In the genomic region with DNA sequence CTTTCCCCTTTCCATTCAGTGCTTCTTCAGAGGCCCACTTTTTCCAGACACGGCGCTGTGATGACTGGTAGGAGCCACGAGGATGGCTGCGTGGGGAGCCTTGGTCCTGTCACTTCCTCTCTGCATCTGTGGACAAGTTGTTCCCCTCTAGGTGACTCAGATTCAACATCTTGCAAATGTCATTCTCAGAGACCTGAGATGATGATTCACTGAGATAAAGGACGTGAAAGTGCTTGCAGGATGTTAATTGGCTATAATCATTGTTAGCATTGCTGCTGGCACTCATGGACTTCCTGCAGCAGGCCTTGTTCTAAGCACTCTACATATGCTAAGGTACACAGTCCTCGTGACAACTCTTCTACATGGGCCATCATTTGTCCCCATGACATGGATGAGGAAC, we compare ENCODE assay signal across 10 cellular contexts.
DNase-seq lines count a peak whose midpoint lies in the region; ATAC-seq, FAIRE-seq and TF ChIP-seq lines count a peak whose summit lies in the region.
"Had no signal": no experiment of that assay in that cellular context is flagged by ENCODE, and none has a peak within 500 bp of the region (broad histone marks: within the 10 kb centered on the region; RNA-seq: fewer than 3 reads in every experiment).

No MANE protein-coding gene starts in this region.

- no peaks in the 10 kb centered on the region for H3K9me3 Mint-ChIP-seq in activated CD8-positive, alpha-beta T cell treated with anti-CD3 and anti-CD28 coated beads, Interleukin-2, amount 10 ng/mL, durations not matched to agents 7 days and 5 days (ENCODE audit: insufficient read depth)
- H3K9me3 Mint-ChIP-seq in nephron = no peaks in the 10 kb centered on the region
- no peaks in the 10 kb centered on the region for H3K9me3 Mint-ChIP-seq in endothelial cell (ENCODE audit: unreplicated experiment)

- no peaks in the 10 kb centered on the region for H3K36me3 Mint-ChIP-seq in activated CD8-positive, alpha-beta T cell treated with anti-CD3 and anti-CD28 coated beads, Interleukin-2, amount 10 ng/mL, durations not matched to agents 7 days and 5 days (ENCODE audit: low read depth)
- no peaks in the 10 kb centered on the region for H3K36me3 Mint-ChIP-seq in nephron (ENCODE audit: low read depth)
- no peaks in the 10 kb centered on the region for H3K36me3 Mint-ChIP-seq in endothelial cell (ENCODE audit: low read depth, unreplicated experiment)

- H3K4me3 Mint-ChIP-seq in activated CD8-positive, alpha-beta T cell treated with anti-CD3 and anti-CD28 coated beads, Interleukin-2, amount 10 ng/mL, durations not matched to agents 7 days and 5 days = no peak overlapping the region
- H3K4me3 Mint-ChIP-seq in nephron (no peak overlapping the region), endothelial cell (ENCODE audit: unreplicated experiment) (no peak overlapping the region)

- H3K27ac Mint-ChIP-seq in activated CD8-positive, alpha-beta T cell treated with anti-CD3 and anti-CD28 coated beads, Interleukin-2, amount 10 ng/mL, durations not matched to agents 7 days and 5 days = no peak overlapping the region
- H3K27ac Mint-ChIP-seq in nephron = peak overlapping the region in 2 of 3 experiments; percentile 76 to 77
- H3K27ac Mint-ChIP-seq in endothelial cell (ENCODE audit: unreplicated experiment) = no peak overlapping the region

- DNase-seq in Daoy (ENCODE audit: low read depth) (peak; percentile 9), HTR-8/SVneo (ENCODE audit: insufficient read length, low spot score) (no peak), dedifferentiated amniotic fluid mesenchymal stem cell (ENCODE audit: extremely low spot score) (no peak), endothelial cell (ENCODE audit: low spot score) (no peak)
- DNase-seq in activated CD8-positive, alpha-beta T cell treated with anti-CD3 and anti-CD28 coated beads, Interleukin-2, amount 10 ng/mL, durations not matched to agents 7 days and 5 days = peak; percentile 27

- H3K4me1 Mint-ChIP-seq in activated CD8-positive, alpha-beta T cell treated with anti-CD3 and anti-CD28 coated beads, Interleukin-2, amount 10 ng/mL, durations not matched to agents 7 days and 5 days (ENCODE audit: low read depth) = peaks cover 5% of the 10 kb centered on the region
- peaks cover 72% of the 10 kb centered on the region for H3K4me1 Mint-ChIP-seq in nephron
- H3K4me1 Mint-ChIP-seq in endothelial cell (ENCODE audit: unreplicated experiment) = no peaks in the 10 kb centered on the region

- POLR2A ChIA-PET in activated CD8-positive, alpha-beta T cell treated with anti-CD3 and anti-CD28 coated beads, Interleukin-2, amount 10 ng/mL, durations not matched to agents 7 days and 5 days (lab: Charles Lee) = no interaction called here

- TF ChIP-seq CTCF in nephron (IDR thresholded peaks at IDR 0.05; ENCODE audit: unreplicated experiment in 3 of 3) (no peak), endothelial cell (IDR thresholded peaks at IDR 0.05; ENCODE audit: unreplicated experiment) (no peak)

- ATAC-seq in HG03354 (IDR thresholded peaks at IDR 0.05; ENCODE audit: poor library complexity, severe bottlenecking, unreplicated experiment) = peak; percentile 91
- ATAC-seq in activated CD8-positive, alpha-beta T cell treated with anti-CD3 and anti-CD28 coated beads, Interleukin-2, amount 10 ng/mL, durations not matched to agents 7 days and 5 days = peak; percentile 44
- ATAC-seq in GM19023 (IDR thresholded peaks at IDR 0.05; ENCODE audit: unreplicated experiment) = no peak

- H3K27me3 Mint-ChIP-seq in activated CD8-positive, alpha-beta T cell treated with anti-CD3 and anti-CD28 coated beads, Interleukin-2, amount 10 ng/mL, durations not matched to agents 7 days and 5 days (ENCODE audit: low read depth) = peaks cover 3% of the 10 kb centered on the region
- H3K27me3 Mint-ChIP-seq in nephron (ENCODE audit: low read depth) = peaks cover 4% of the 10 kb centered on the region
- H3K27me3 Mint-ChIP-seq in endothelial cell (ENCODE audit: unreplicated experiment) = peaks cover 3% of the 10 kb centered on the region

- CTCF ChIA-PET in activated CD8-positive, alpha-beta T cell treated with anti-CD3 and anti-CD28 coated beads, Interleukin-2, amount 10 ng/mL, durations not matched to agents 7 days and 5 days (lab: Charles Lee) = no interaction called here

- no peak for FAIRE-seq in HTR-8/SVneo (lab: Jason Lieb, UNC)
- FAIRE-seq: D721Med, H1 had no signal

Comparison
In these comparisons a context has a peak if more than half of its experiments do, and no peak if none do; other contexts are left out.
1. DNase-seq: peak in Daoy (single experiment) and activated CD8-positive, alpha-beta T cell treated with anti-CD3 and anti-CD28 coated beads, Interleukin-2, amount 10 ng/mL, durations not matched to agents 7 days and 5 days (single experiment); none in HTR-8/SVneo (single experiment), dedifferentiated amniotic fluid mesenchymal stem cell (single experiment) and endothelial cell (single experiment).
2. H3K27ac Mint-ChIP-seq: peak in nephron (2 of 3); none in activated CD8-positive, alpha-beta T cell treated with anti-CD3 and anti-CD28 coated beads, Interleukin-2, amount 10 ng/mL, durations not matched to agents 7 days and 5 days (single experiment) and endothelial cell (single experiment).